17 cellular contexts compared by ENCODE assay signal in genomic region chr17:64773386-64773835, GRCh38.
DNase-seq lines count a peak whose midpoint lies in the region; ATAC-seq, FAIRE-seq and TF ChIP-seq lines count a peak whose summit lies in the region.
"Had no signal": no experiment of that assay in that cellular context is flagged by ENCODE, and none has a peak within 500 bp of the region (broad histone marks: within the 10 kb centered on the region; RNA-seq: fewer than 3 reads in every experiment).

No MANE protein-coding gene starts in this region.

- ATAC-seq in WTC11 (no peak), HG02610 (IDR thresholded peaks at IDR 0.05; ENCODE audit: unreplicated experiment) (no peak), GM21737 (IDR thresholded peaks at IDR 0.05; ENCODE audit: unreplicated experiment) (no peak)
- ATAC-seq: gastrocnemius medialis; naive thymus-derived CD8-positive, alpha-beta T cell; right cardiac atrium; stimulated activated naive B cell treated with anti-CD40 and anti-IgM and Interleukin-4, amounts not matched to agents 10 μg/mL and 1 μg/mL and 100 μg/mL, for 72 hours had no signal

- H3K4me3 ChIP-seq in kidney (ENCODE audit: low read length in 2 of 2) (peak overlapping the region; percentile 28 to 37), transverse colon (peak overlapping the region in 2 of 4 donors; percentile 35 to 48)
- H3K4me3 ChIP-seq: gastrocnemius medialis, SJSA1 had no signal

- H3K4me1 ChIP-seq in kidney (ENCODE audit: control insufficient read depth in 1 of 2, insufficient read depth in 1 of 2, low read depth in 1 of 2, low read length in 2 of 2) (peaks cover 0 to 10% of the 10 kb centered on the region in 2 donors), transverse colon (peaks cover 12 to 38% (median 24%) of the 10 kb centered on the region in 4 donors)

- TF ChIP-seq CTCF in WTC11 (IDR thresholded peaks at IDR 0.05), result no peak
- no peak for TF ChIP-seq CTCF in kidney (IDR thresholded peaks at IDR 0.05; ENCODE audit: borderline replicate concordance, extremely low read depth, insufficient read depth)
- TF ChIP-seq CTCF in transverse colon (IDR thresholded peaks at IDR 0.05), result no peak

- no peak for FAIRE-seq in kidney (lab: Jason Lieb, UNC)

- peak overlapping the region; percentile 77 for H3K4me3 Mint-ChIP-seq in WTC11
- H3K4me3 Mint-ChIP-seq: activated naive CD4-positive, alpha-beta T cell treated with anti-CD3 and anti-CD28 coated beads for 36 hours; brain; naive thymus-derived CD8-positive, alpha-beta T cell; stimulated activated naive B cell treated with anti-CD40 and anti-IgM and Interleukin-4, amounts not matched to agents 10 μg/mL and 1 μg/mL and 100 μg/mL, for 72 hours had no signal

- DNase-seq in activated CD8-positive, alpha-beta memory T cell treated with anti-CD3 and anti-CD28 coated beads, Interleukin-2, amount 50 U/mL, for 48 hours, result peak; percentile 35
- no peak for DNase-seq in activated CD8-positive, alpha-beta memory T cell treated with anti-CD3 and anti-CD28 coated beads, Interleukin-2, amount 50 U/mL, for 4 hours
- DNase-seq in WTC11 (ENCODE audit: low spot score) (no peak), kidney (no peak), transverse colon (no peak), inferior parietal cortex (ENCODE audit: extremely low spot score) (no peak)
- DNase-seq: 8988T; activated naive CD4-positive, alpha-beta T cell treated with anti-CD3 and anti-CD28 coated beads for 36 hours; gastrocnemius medialis; GF-D8; naive thymus-derived CD8-positive, alpha-beta T cell; stimulated activated naive B cell treated with anti-CD40 and anti-IgM and Interleukin-4, amounts not matched to agents 10 μg/mL and 1 μg/mL and 100 μg/mL, for 72 hours had no signal

- peak overlapping the region in 1 of 2 donors; percentile 34 for H3K9ac ChIP-seq in kidney (ENCODE audit: low read length in 2 of 2)

- no peak overlapping the region for H3K27ac ChIP-seq in kidney (ENCODE audit: low read depth in 2 of 2, low read length in 2 of 2)
- peak overlapping the region; percentile 43 to 86 (median 70) for H3K27ac ChIP-seq in transverse colon
- H3K27ac ChIP-seq: gastrocnemius medialis, SJSA1 had no signal

- POLR2A ChIA-PET in WTC11 (lab: Charles Lee), result interaction anchor here (1.0 kb wide), 1 partner anchor 327 kb away, joined by 3 read pairs; no protein-coding TSS in a partner anchor

- in situ Hi-C loops in transverse colon (cut with MboI; ENCODE audit: low pct_ligation_motif_present in 1 of 4, low pct_unique_long_range_greater_than_20kb in 1 of 4, low sequenced_read_pairs in 3 of 4), result no loop called here

- no peak overlapping the region for H3K27ac Mint-ChIP-seq in WTC11
- H3K27ac Mint-ChIP-seq: activated naive CD4-positive, alpha-beta T cell treated with anti-CD3 and anti-CD28 coated beads for 36 hours; naive thymus-derived CD8-positive, alpha-beta T cell had no signal

- H3K27me3 ChIP-seq in transverse colon, result peaks cover 7% of the 10 kb centered on the region
- H3K27me3 ChIP-seq: gastrocnemius medialis, SJSA1 had no signal

- H3K9me3 ChIP-seq in kidney (ENCODE audit: control insufficient read depth in 1 of 2, low read length in 2 of 2), result no peaks in the 10 kb centered on the region
- no peaks in the 10 kb centered on the region for H3K9me3 ChIP-seq in transverse colon
- H3K9me3 ChIP-seq: gastrocnemius medialis, SJSA1 had no signal

- H3K36me3 Mint-ChIP-seq in WTC11, result peaks cover 4% of the 10 kb centered on the region; the same call in 1 of the 2 replicates

- H3K4me1 Mint-ChIP-seq in WTC11, result peaks cover 15% of the 10 kb centered on the region

- H3K9me3 Mint-ChIP-seq in WTC11, result peaks cover 4% of the 10 kb centered on the region
- H3K9me3 Mint-ChIP-seq: activated naive CD4-positive, alpha-beta T cell treated with anti-CD3 and anti-CD28 coated beads for 36 hours; naive thymus-derived CD8-positive, alpha-beta T cell; stimulated activated naive B cell treated with anti-CD40 and anti-IgM and Interleukin-4, amounts not matched to agents 10 μg/mL and 1 μg/mL and 100 μg/mL, for 72 hours had no signal

- TF ChIP-seq EP300 in transverse colon (IDR thresholded peaks at IDR 0.05; ENCODE audit: low read depth), result no peak

- CTCF ChIA-PET in WTC11 (lab: Charles Lee), result interaction anchor here (0.6 to 2.0 kb wide), 11 partner anchors 8 to 354 kb away, joined by 3 to 15 read pairs (median 5); partner anchors contain the start of gene LRRC37A3

- H3K27me3 Mint-ChIP-seq in WTC11 (ENCODE audit: low read depth), result peaks cover 42% of the 10 kb centered on the region

- 69 to 97% methylated on average over 4 to 6 of the region's 6 CpGs for WGBS in transverse colon (ENCODE audit: low coverage in 1 of 2), 2 donors

- intact Hi-C loops in kidney (cut with DNase I), result no loop called here
- intact Hi-C loops in transverse colon (cut with DNase I; ENCODE audit: low total_unique reads), result no loop called here

- TF ChIP-seq POLR2A in transverse colon (IDR thresholded peaks at IDR 0.05), result no peak

- no peaks in the 10 kb centered on the region for H3K36me3 ChIP-seq in kidney (ENCODE audit: control insufficient read depth in 1 of 2, insufficient read depth in 2 of 2, low read length in 2 of 2)
- H3K36me3 ChIP-seq in transverse colon, result peaks cover 0 to 7% (median 0%) of the 10 kb centered on the region in 4 donors
- H3K36me3 ChIP-seq: SJSA1 had no signal

TF ChIP-seq in WTC11, 78 proteins besides CTCF, POLR2A, EP300 and RAD21 (continues in another document):
- TF ChIP-seq AR (CRISPR knock-in tag; IDR thresholded peaks at IDR 0.05), result no peak
- no peak for TF ChIP-seq EMX1 (CRISPR knock-in tag; IDR thresholded peaks at IDR 0.05)
- TF ChIP-seq JUN (CRISPR knock-in tag; IDR thresholded peaks at IDR 0.05), result no peak
- no peak for TF ChIP-seq CREB1 (CRISPR knock-in tag; IDR thresholded peaks at IDR 0.05)
- no peak for TF ChIP-seq GTF2I (CRISPR knock-in tag; conservative IDR thresholded peaks at IDR 0.05)
- no peak for TF ChIP-seq TP53 (CRISPR knock-in tag; IDR thresholded peaks at IDR 0.05)
- TF ChIP-seq ZNF219 (CRISPR knock-in tag; IDR thresholded peaks at IDR 0.05; ENCODE audit: borderline replicate concordance), result no peak
- no peak for TF ChIP-seq ZNF317 (CRISPR knock-in tag; IDR thresholded peaks at IDR 0.05; ENCODE audit: borderline replicate concordance, low read depth)
- TF ChIP-seq, protein P1, sequence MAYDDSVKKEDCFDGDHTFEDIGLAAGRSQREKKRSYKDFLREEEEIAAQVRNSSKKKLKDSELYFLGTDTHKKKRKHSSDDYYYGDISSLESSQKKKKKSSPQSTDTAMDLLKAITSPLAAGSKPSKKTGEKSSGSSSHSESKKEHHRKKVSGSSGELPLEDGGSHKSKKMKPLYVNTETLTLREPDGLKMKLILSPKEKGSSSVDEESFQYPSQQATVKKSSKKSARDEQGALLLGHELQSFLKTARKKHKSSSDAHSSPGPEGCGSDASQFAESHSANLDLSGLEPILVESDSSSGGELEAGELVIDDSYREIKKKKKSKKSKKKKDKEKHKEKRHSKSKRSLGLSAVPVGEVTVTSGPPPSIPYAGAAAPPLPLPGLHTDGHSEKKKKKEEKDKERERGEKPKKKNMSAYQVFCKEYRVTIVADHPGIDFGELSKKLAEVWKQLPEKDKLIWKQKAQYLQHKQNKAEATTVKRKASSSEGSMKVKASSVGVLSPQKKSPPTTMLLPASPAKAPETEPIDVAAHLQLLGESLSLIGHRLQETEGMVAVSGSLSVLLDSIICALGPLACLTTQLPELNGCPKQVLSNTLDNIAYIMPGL (CRISPR knock-in tag; IDR thresholded peaks at IDR 0.05), result no peak
- no peak for TF ChIP-seq ZNF232 (CRISPR knock-in tag; IDR thresholded peaks at IDR 0.05)
- TF ChIP-seq, protein P2, sequence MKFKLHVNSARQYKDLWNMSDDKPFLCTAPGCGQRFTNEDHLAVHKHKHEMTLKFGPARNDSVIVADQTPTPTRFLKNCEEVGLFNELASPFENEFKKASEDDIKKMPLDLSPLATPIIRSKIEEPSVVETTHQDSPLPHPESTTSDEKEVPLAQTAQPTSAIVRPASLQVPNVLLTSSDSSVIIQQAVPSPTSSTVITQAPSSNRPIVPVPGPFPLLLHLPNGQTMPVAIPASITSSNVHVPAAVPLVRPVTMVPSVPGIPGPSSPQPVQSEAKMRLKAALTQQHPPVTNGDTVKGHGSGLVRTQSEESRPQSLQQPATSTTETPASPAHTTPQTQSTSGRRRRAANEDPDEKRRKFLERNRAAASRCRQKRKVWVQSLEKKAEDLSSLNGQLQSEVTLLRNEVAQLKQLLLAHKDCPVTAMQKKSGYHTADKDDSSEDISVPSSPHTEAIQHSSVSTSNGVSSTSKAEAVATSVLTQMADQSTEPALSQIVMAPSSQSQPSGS (CRISPR knock-in tag; IDR thresholded peaks at IDR 0.05; ENCODE audit: borderline replicate concordance, low read depth), result no peak
- no peak for TF ChIP-seq RELA (CRISPR knock-in tag; IDR thresholded peaks at IDR 0.05; ENCODE audit: borderline replicate concordance)
- TF ChIP-seq, protein P3, sequence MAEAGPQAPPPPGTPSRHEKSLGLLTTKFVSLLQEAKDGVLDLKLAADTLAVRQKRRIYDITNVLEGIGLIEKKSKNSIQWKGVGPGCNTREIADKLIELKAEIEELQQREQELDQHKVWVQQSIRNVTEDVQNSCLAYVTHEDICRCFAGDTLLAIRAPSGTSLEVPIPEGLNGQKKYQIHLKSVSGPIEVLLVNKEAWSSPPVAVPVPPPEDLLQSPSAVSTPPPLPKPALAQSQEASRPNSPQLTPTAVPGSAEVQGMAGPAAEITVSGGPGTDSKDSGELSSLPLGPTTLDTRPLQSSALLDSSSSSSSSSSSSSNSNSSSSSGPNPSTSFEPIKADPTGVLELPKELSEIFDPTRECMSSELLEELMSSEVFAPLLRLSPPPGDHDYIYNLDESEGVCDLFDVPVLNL (CRISPR knock-in tag; IDR thresholded peaks at IDR 0.05; ENCODE audit: borderline replicate concordance, low read depth), result no peak

Comparison
In these comparisons a context has a peak if more than half of its experiments do, and no peak if none do; other contexts are left out.
1. H3K27ac ChIP-seq: peak in transverse colon (4 of 4); none in kidney (0 of 2).